10 cellular contexts compared by ENCODE assay signal in genomic region chr2:10909050-10909995, GRCh38. TPM values are rescaled to one million over a fixed set of nuclear protein-coding genes. Genes with fewer than 3 reads are reported as not detected.
DNase-seq lines count a peak whose midpoint lies in the region; ATAC-seq and TF ChIP-seq lines count a peak whose summit lies in the region.
"Had no signal": no experiment of that assay in that cellular context is flagged by ENCODE, and none has a peak within 500 bp of the region (broad histone marks: within the 10 kb centered on the region; RNA-seq: fewer than 3 reads in every experiment).

No MANE protein-coding gene starts in this region.

- peaks cover 25% of the 10 kb centered on the region for H3K27me3 Mint-ChIP-seq in activated CD4-positive, alpha-beta T cell treated with anti-CD3 and anti-CD28 coated beads for 36 hours
- H3K27me3 Mint-ChIP-seq in progenitor cell of endocrine pancreas = peaks cover 48% of the 10 kb centered on the region

- no peaks in the 10 kb centered on the region for H3K36me3 ChIP-seq in Loucy (ENCODE audit: insufficient read depth, low read length)
- H3K36me3 ChIP-seq in brain microvascular endothelial cell (replicated peaks) = no peaks in the 10 kb centered on the region

- no peak overlapping the region for H3K27ac ChIP-seq in brain microvascular endothelial cell
- H3K27ac ChIP-seq: body of pancreas, parathyroid adenoma had no signal

- no peaks in the 10 kb centered on the region for H3K79me2 ChIP-seq in Loucy (ENCODE audit: insufficient read depth, low read length)
- H3K79me2 ChIP-seq: parathyroid adenoma had no signal

- POLR2A ChIA-PET in activated CD4-positive, alpha-beta T cell treated with anti-CD3 and anti-CD28 coated beads for 36 hours (lab: Charles Lee) = no interaction called here

- no peaks in the 10 kb centered on the region for H3K4me1 ChIP-seq in Loucy (ENCODE audit: insufficient read depth, low read length, poor library complexity, severe bottlenecking)
- H3K4me1 ChIP-seq: parathyroid adenoma had no signal

- ATAC-seq in activated CD4-positive, alpha-beta T cell treated with anti-CD3 and anti-CD28 coated beads for 36 hours = peak; percentile 71
- no peak for ATAC-seq in GM19035 (IDR thresholded peaks at IDR 0.05; ENCODE audit: unreplicated experiment)
- ATAC-seq: body of pancreas had no signal

- H3F3A ChIP-seq in Loucy (ENCODE audit: low read depth) = no peaks in the 10 kb centered on the region

- peak; percentile 56 for DNase-seq in activated CD4-positive, alpha-beta T cell treated with anti-CD3 and anti-CD28 coated beads for 36 hours
- DNase-seq in activated CD4-positive, alpha-beta T cell treated with anti-CD3 and anti-CD28 coated beads, Interleukin-2, amount 50 U/mL, for 4 hours = no peak
- no peak for DNase-seq in brain microvascular endothelial cell
- DNase-seq in progenitor cell of endocrine pancreas (ENCODE audit: low spot score, unreplicated experiment) = peak; percentile 41
- no peak for DNase-seq in NCI-H128 (lab: John Stamatoyannopoulos, UW; ENCODE audit: unreplicated experiment)
- no peak for DNase-seq in DMS114 treated with DMSO at 0.1 percent for 48 hours (lab: John Stamatoyannopoulos, UW; ENCODE audit: unreplicated experiment)

- no peaks in the 10 kb centered on the region for H3K9me2 ChIP-seq in Loucy (replicated peaks; ENCODE audit: low read depth, low read length)

- H3K4me3 ChIP-seq in Loucy (ENCODE audit: low read length, poor library complexity, severe bottlenecking) (no peak overlapping the region), brain microvascular endothelial cell (ENCODE audit: low read depth, low read length) (no peak overlapping the region)
- H3K4me3 ChIP-seq: body of pancreas had no signal

- H3K4me2 ChIP-seq in Loucy (ENCODE audit: low read depth, low read length, poor library complexity, severe bottlenecking) = no peak overlapping the region

- H3K27me3 ChIP-seq in Loucy (ENCODE audit: insufficient read depth, low read length, poor library complexity, severe bottlenecking) = no peaks in the 10 kb centered on the region
- peaks cover 5% of the 10 kb centered on the region for H3K27me3 ChIP-seq in brain microvascular endothelial cell (replicated peaks)

- in situ Hi-C loops in brain microvascular endothelial cell (cut with HindIII; ENCODE audit: low pct_ligation_motif_present, low sequenced_read_pairs) = no loop called here

- H3K36me3 Mint-ChIP-seq in activated CD4-positive, alpha-beta T cell treated with anti-CD3 and anti-CD28 coated beads for 36 hours (ENCODE audit: low read depth) = no peaks in the 10 kb centered on the region
- H3K36me3 Mint-ChIP-seq in progenitor cell of endocrine pancreas (ENCODE audit: insufficient read depth) = no peaks in the 10 kb centered on the region

- peaks cover 2% of the 10 kb centered on the region for H3K4me1 Mint-ChIP-seq in activated CD4-positive, alpha-beta T cell treated with anti-CD3 and anti-CD28 coated beads for 36 hours
- peaks cover 5% of the 10 kb centered on the region for H3K4me1 Mint-ChIP-seq in progenitor cell of endocrine pancreas (ENCODE audit: low read depth)

- H3K9me3 Mint-ChIP-seq in activated CD4-positive, alpha-beta T cell treated with anti-CD3 and anti-CD28 coated beads for 36 hours (ENCODE audit: low read depth) = no peaks in the 10 kb centered on the region
- H3K9me3 Mint-ChIP-seq in progenitor cell of endocrine pancreas (ENCODE audit: low read depth) = peaks cover 2% of the 10 kb centered on the region

- no peak overlapping the region for H2AFZ ChIP-seq in Loucy (ENCODE audit: low read length)
- H2AFZ ChIP-seq: parathyroid adenoma had no signal

- peak; percentile 75 for TF ChIP-seq CTCF in Loucy (conservative IDR thresholded peaks at IDR 0.05; ENCODE audit: low read length)
- peak; percentile 66 for TF ChIP-seq CTCF in brain microvascular endothelial cell (IDR thresholded peaks at IDR 0.05; ENCODE audit: low read depth, low read length, missing control alignments)
- peak; percentile 78 for TF ChIP-seq CTCF in progenitor cell of endocrine pancreas (IDR thresholded peaks at IDR 0.05; ENCODE audit: unreplicated experiment)

- no peaks in the 10 kb centered on the region for H3K9me3 ChIP-seq in Loucy (ENCODE audit: insufficient read depth, low read depth, low read length)
- H3K9me3 ChIP-seq: body of pancreas had no signal

- H3K27ac Mint-ChIP-seq in activated CD4-positive, alpha-beta T cell treated with anti-CD3 and anti-CD28 coated beads for 36 hours = no peak overlapping the region
- no peak overlapping the region for H3K27ac Mint-ChIP-seq in progenitor cell of endocrine pancreas

- intact Hi-C loops in activated CD4-positive, alpha-beta T cell treated with anti-CD3 and anti-CD28 coated beads for 36 hours (cut with DNase I, micrococcal nuclease) = no loop called here

- no peak overlapping the region for H3K4me3 Mint-ChIP-seq in activated CD4-positive, alpha-beta T cell treated with anti-CD3 and anti-CD28 coated beads for 36 hours
- H3K4me3 Mint-ChIP-seq in progenitor cell of endocrine pancreas (ENCODE audit: low read depth) = no peak overlapping the region

- CTCF ChIA-PET in activated CD4-positive, alpha-beta T cell treated with anti-CD3 and anti-CD28 coated beads for 36 hours (lab: Charles Lee) = interaction anchor here (0.8 to 1.9 kb wide), 8 partner anchors 8 to 215 kb away, joined by 3 to 10 read pairs (median 4); no protein-coding TSS in a partner anchor

- H3K9ac ChIP-seq in Loucy (ENCODE audit: low read depth, low read length, poor library complexity, severe bottlenecking) = no peak overlapping the region
- H3K9ac ChIP-seq: parathyroid adenoma had no signal

- H4K20me1 ChIP-seq in Loucy (ENCODE audit: insufficient read depth, low read length, poor library complexity, severe bottlenecking) = no peaks in the 10 kb centered on the region

RNA-seq across cellular contexts. Expression of gene KCNF1, which starts 2.4 kb away (rescaled TPM):
- total RNA-seq in activated CD4-positive, alpha-beta T cell treated with anti-CD3 and anti-CD28 coated beads for 36 hours = not detected
- 0.55 and 0.71 TPM in 2 replicates for total RNA-seq in progenitor cell of endocrine pancreas

Comparison
In these comparisons a context has a peak if more than half of its experiments do, and no peak if none do; other contexts are left out.
1. DNase-seq: peak in activated CD4-positive, alpha-beta T cell treated with anti-CD3 and anti-CD28 coated beads for 36 hours (single experiment) and progenitor cell of endocrine pancreas (single experiment); none in activated CD4-positive, alpha-beta T cell treated with anti-CD3 and anti-CD28 coated beads, Interleukin-2, amount 50 U/mL, for 4 hours (0 of 2), brain microvascular endothelial cell (single experiment), NCI-H128 (single experiment) and DMS114 treated with DMSO at 0.1 percent for 48 hours (single experiment).
2. Peak in every context shown above with its lines, with median percentiles within 50 percentile points of each other: CTCF ChIP-seq.